1 cellular context compared by ENCODE assay signal in the genomic region with DNA sequence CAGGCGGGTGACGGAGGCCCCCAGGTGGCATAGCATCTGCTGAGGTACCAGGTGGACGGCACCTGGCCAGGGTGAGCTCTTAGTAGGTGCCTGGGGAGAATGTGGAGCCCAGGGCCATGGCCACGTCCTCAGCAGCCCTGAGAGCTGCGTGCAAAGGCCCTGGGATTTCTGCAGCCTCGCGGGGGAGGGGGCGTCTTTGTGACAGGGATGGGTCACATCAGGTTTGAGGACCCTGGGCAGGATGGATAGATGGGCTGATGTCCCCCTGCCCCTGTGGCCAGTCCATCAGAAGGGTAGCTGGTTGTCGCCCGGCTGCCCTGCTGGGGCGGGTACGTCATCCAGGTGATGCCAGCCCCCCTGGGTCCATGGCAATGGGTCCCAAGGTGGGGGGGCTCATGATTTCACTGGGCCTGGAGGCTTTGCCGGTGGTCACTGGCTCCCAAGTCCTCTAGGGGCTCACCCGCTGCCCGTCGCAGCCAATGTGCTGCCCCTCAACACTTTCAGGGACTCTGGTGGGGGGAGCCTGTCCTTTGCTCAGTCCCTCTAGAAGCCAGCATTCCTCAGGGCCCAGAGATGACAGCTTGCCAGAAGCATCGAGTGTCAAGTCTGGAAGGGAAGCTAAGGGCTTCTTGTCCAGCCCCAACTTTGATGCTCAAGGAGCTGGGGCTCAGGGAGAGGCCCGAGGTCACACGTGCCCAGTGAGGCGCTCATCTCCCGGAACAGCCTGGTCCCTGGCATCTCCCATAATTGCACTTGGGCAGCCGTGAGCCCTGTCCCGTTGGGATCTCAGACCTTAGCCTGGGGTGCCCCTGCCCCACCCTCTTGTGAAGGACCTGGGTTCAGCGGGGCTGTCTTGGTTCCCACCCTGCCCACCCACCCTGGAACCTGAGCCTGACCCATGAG.
TF ChIP-seq lines count a peak whose summit lies in the region.

No MANE protein-coding gene starts in this region.

TF ChIP-seq in K562, 482 proteins besides CTCF, POLR2A, EP300 and RAD21:
- peak; percentile 23; the same call in 1 of the 2 replicates for TF ChIP-seq POLR2G (IDR thresholded peaks at IDR 0.05; ENCODE audit: low read depth, low read length)
- TF ChIP-seq BACH1 (tag; IDR thresholded peaks at IDR 0.05) = no peak
